ENCODE assay signal across 16 cellular contexts in genomic region chr6:137290601-137291261, GRCh38.
"Had no signal": no experiment of that assay in that cellular context is flagged by ENCODE, and none has a peak within 500 bp of the region (broad histone marks: within the 10 kb centered on the region; RNA-seq: fewer than 3 reads in every experiment).

No MANE protein-coding gene starts in this region.

- H3K27me3 Mint-ChIP-seq: type B pancreatic cell had no signal

- H3K27ac Mint-ChIP-seq: activated CD4-positive, alpha-beta T cell treated with anti-CD3 and anti-CD28 coated beads for 36 hours; activated CD8-positive, alpha-beta T cell treated with anti-CD3 and anti-CD28 coated beads for 36 hours; activated naive CD4-positive, alpha-beta T cell treated with anti-CD3 and anti-CD28 coated beads, Interleukin-2, amount 50 U/mL, for 72 hours; brain; nephron; stimulated activated naive CD8-positive, alpha-beta T cell treated with anti-CD3 and anti-CD28 coated beads, Interleukin-15, Interleukin-2, amounts not matched to agents 100 ng/mL and 50 ng/mL, for 24 hours; type B pancreatic cell had no signal

- H3K4me3 Mint-ChIP-seq: activated CD4-positive, alpha-beta T cell treated with anti-CD3 and anti-CD28 coated beads for 36 hours; activated CD8-positive, alpha-beta T cell treated with anti-CD3 and anti-CD28 coated beads for 36 hours; activated T-cell treated with anti-CD3 and anti-CD28 coated beads, Interleukin-2, amount 50 U/mL, for 4 hours; brain; nephron; stimulated activated naive CD8-positive, alpha-beta T cell treated with anti-CD3 and anti-CD28 coated beads, Interleukin-15, Interleukin-2, amounts not matched to agents 100 ng/mL and 50 ng/mL, for 24 hours; type B pancreatic cell had no signal

- H3K36me3 ChIP-seq: suprapubic skin had no signal

- H3K9me3 Mint-ChIP-seq: activated CD8-positive, alpha-beta T cell treated with anti-CD3 and anti-CD28 coated beads for 36 hours; activated naive CD4-positive, alpha-beta T cell treated with anti-CD3 and anti-CD28 coated beads, Interleukin-2, amount 50 U/mL, for 72 hours; activated T-cell treated with anti-CD3 and anti-CD28 coated beads, Interleukin-2, amount 50 U/mL, for 4 hours; nephron; stimulated activated naive CD8-positive, alpha-beta T cell treated with anti-CD3 and anti-CD28 coated beads, Interleukin-15, Interleukin-2, amounts not matched to agents 100 ng/mL and 50 ng/mL, for 24 hours; type B pancreatic cell had no signal

- ATAC-seq: activated CD4-positive, alpha-beta T cell treated with anti-CD3 and anti-CD28 coated beads for 36 hours; activated CD8-positive, alpha-beta T cell treated with anti-CD3 and anti-CD28 coated beads for 36 hours; activated T-cell treated with anti-CD3 and anti-CD28 coated beads, Interleukin-2, amount 50 U/mL, for 4 hours; psoas muscle had no signal

- DNase-seq: activated CD4-positive, alpha-beta T cell treated with anti-CD3 and anti-CD28 coated beads for 36 hours; activated effector memory CD4-positive, alpha-beta T cell treated with anti-CD3 and anti-CD28 coated beads, Interleukin-2, amount 50 U/mL, for 16 hours; activated T-cell treated with anti-CD3 and anti-CD28 coated beads, Interleukin-2, amount 50 U/mL, for 4 hours; cerebellar nuclear complex; effector memory CD4-positive, alpha-beta T cell; glutamatergic neuron; mesendoderm; psoas muscle; T-helper 9 cell had no signal

- H3K4me1 Mint-ChIP-seq: brain, nephron had no signal

- H3K27ac ChIP-seq: psoas muscle, suprapubic skin had no signal

- H3K4me3 ChIP-seq: psoas muscle, suprapubic skin had no signal

- H3K36me3 Mint-ChIP-seq: activated naive CD4-positive, alpha-beta T cell treated with anti-CD3 and anti-CD28 coated beads, Interleukin-2, amount 50 U/mL, for 72 hours; brain; type B pancreatic cell had no signal

- H3K4me1 ChIP-seq: psoas muscle had no signal

- H3K9me3 ChIP-seq: psoas muscle, suprapubic skin had no signal

- H3K27me3 ChIP-seq: suprapubic skin had no signal
